35 cellular contexts compared by ENCODE assay signal in the genomic region with DNA sequence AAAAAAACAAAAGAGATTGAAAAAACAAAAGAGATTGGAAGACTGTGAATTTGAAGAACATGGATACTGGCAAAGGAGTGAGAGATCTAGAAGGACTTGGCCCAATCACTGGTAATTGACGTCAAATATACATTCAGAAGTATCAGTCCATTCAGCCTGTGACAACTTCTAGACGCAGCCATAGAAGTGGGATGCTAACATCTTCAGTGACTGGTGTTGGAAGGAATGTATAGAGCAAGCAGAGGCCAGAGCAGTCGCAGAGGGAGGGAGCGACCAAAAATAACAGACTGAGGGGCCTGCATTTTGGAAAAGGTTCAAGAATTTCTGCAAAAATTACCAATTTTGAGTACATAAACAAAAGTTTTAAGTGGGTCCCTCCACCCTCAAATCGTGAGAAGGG.
"Had no signal": no experiment of that assay in that cellular context is flagged by ENCODE, and none has a peak within 500 bp of the region (broad histone marks: within the 10 kb centered on the region; RNA-seq: fewer than 3 reads in every experiment).

No MANE protein-coding gene starts in this region.

- DNase-seq: activated B cell treated with CpG ODN at 0.5 μM for 24 hours; activated CD4-positive, alpha-beta memory T cell treated with anti-CD3 and anti-CD28 coated beads for 36 hours; activated CD4-positive, alpha-beta T cell treated with anti-CD3 and anti-CD28 coated beads for 4 hours; activated CD4-positive, alpha-beta T cell treated with anti-CD3 and anti-CD28 coated beads, Interleukin-2, amount 10 ng/mL, durations not matched to agents 24 days and 14 days; activated CD4-positive, alpha-beta T cell treated with anti-CD3 and anti-CD28 coated beads, Interleukin-2, amount 50 U/mL, for 1 hour; activated CD4-positive, alpha-beta T cell treated with anti-CD3 and anti-CD28 coated beads, Interleukin-2, amount 50 U/mL, for 4 hours; activated CD4-positive, CD25-positive, alpha-beta regulatory T cell treated with anti-CD3 and anti-CD28 coated beads, Interleukin-2, amount 50 U/mL, for 72 hours; activated CD8-positive, alpha-beta memory T cell treated with anti-CD3 and anti-CD28 coated beads, Interleukin-2, amount 50 U/mL, for 4 hours; activated CD8-positive, alpha-beta T cell treated with anti-CD3 and anti-CD28 coated beads for 36 hours; activated effector memory CD4-positive, alpha-beta T cell treated with anti-CD3 and anti-CD28 coated beads, Interleukin-2, amount 50 U/mL, for 16 hours; activated gamma-delta T cell treated with Interleukin-2 at 50 U/mL for 16 hours; activated naive CD4-positive, alpha-beta T cell; activated naive CD4-positive, alpha-beta T cell treated with anti-CD3 and anti-CD28 coated beads for 36 hours; activated naive CD4-positive, alpha-beta T cell treated with anti-CD3 and anti-CD28 coated beads, Interleukin-2, amount 50 U/mL, for 16 hours; activated naive CD8-positive, alpha-beta T cell treated with anti-CD3 and anti-CD28 coated beads for 36 hours; activated T-cell treated with anti-CD3 and anti-CD28 coated beads for 4 hours; activated T-cell treated with anti-CD3 and anti-CD28 coated beads, Interleukin-2, amount 50 U/mL, for 1 hour; activated T-cell treated with anti-CD3 and anti-CD28 coated beads, Interleukin-2, amount 50 U/mL, for 4 hours; activated T-cell treated with anti-CD3 and anti-CD28 coated beads, Interleukin-2, amount 50 U/mL, for 72 hours; adrenal gland; amniotic stem cell; anterior cingulate cortex; body of pancreas; central memory CD4-positive, alpha-beta T cell; SW 1271; T-helper 1 cell; T-helper 2 cell; T-helper 9 cell had no signal

- H3K27me3 ChIP-seq: adrenal gland, ascending aorta, body of pancreas had no signal

- H3K27ac ChIP-seq: adrenal gland, ascending aorta, body of pancreas, VCaP had no signal

- H3K36me3 Mint-ChIP-seq: activated CD4-positive, alpha-beta memory T cell treated with anti-CD3 and anti-CD28 coated beads for 36 hours; activated naive CD4-positive, alpha-beta T cell treated with anti-CD3 and anti-CD28 coated beads, Interleukin-2, amount 50 U/mL, for 72 hours; activated naive CD8-positive, alpha-beta T cell treated with anti-CD3 and anti-CD28 coated beads for 36 hours had no signal

- H3K4me3 Mint-ChIP-seq: activated B cell treated with CpG ODN at 0.5 μM for 24 hours; activated CD4-positive, alpha-beta memory T cell treated with anti-CD3 and anti-CD28 coated beads for 36 hours; activated CD4-positive, alpha-beta T cell treated with anti-CD3 and anti-CD28 coated beads, Interleukin-2, amount 10 ng/mL, durations not matched to agents 24 days and 14 days; activated CD8-positive, alpha-beta T cell treated with anti-CD3 and anti-CD28 coated beads for 36 hours; activated naive CD4-positive, alpha-beta T cell treated with anti-CD3 and anti-CD28 coated beads for 36 hours; activated naive CD8-positive, alpha-beta T cell treated with anti-CD3 and anti-CD28 coated beads for 36 hours; activated T-cell treated with anti-CD3 and anti-CD28 coated beads, Interleukin-2, amount 50 U/mL, for 4 hours; activated T-cell treated with anti-CD3 and anti-CD28 coated beads, Interleukin-2, amount 50 U/mL, for 72 hours; activated T-helper 1 cell treated with anti-CD3 and anti-CD28 coated beads, Interleukin-12 subunit alpha, Interleukin-12 subunit beta, Interleukin-2, Interleukin-4 antibody, amounts not matched to agents 30 ng/mL and 10 ng/mL and 1 ng/mL, durations not matched to agents 14 hours and 24 hours and 36 hours; activated T-helper 17 cell treated with anti-CD3 and anti-CD28 coated beads, Interleukin-2, amount 50 U/mL, for 72 hours; T-helper 1 cell treated with Interleukin-12 subunit alpha and Interleukin-12 subunit beta and Interleukin-4 antibody, amounts not matched to agents 30 μg/mL and 1 μg/mL, for 36 hours; T-helper 2 cell treated with Interferon-gamma antibody and Interleukin-4, amounts not matched to agents 5 μg/mL and 100 μg/mL, for 36 hours had no signal

- H3K36me3 ChIP-seq: adrenal gland, ascending aorta had no signal

- H3K27ac Mint-ChIP-seq: activated B cell treated with CpG ODN at 0.5 μM for 24 hours; activated CD4-positive, alpha-beta memory T cell treated with anti-CD3 and anti-CD28 coated beads for 36 hours; activated CD4-positive, alpha-beta T cell treated with anti-CD3 and anti-CD28 coated beads, Interleukin-2, amount 10 ng/mL, durations not matched to agents 24 days and 14 days; activated CD8-positive, alpha-beta T cell treated with anti-CD3 and anti-CD28 coated beads for 36 hours; activated naive CD4-positive, alpha-beta T cell treated with anti-CD3 and anti-CD28 coated beads for 36 hours; activated naive CD4-positive, alpha-beta T cell treated with anti-CD3 and anti-CD28 coated beads, Interleukin-2, amount 50 U/mL, for 72 hours; activated naive CD8-positive, alpha-beta T cell treated with anti-CD3 and anti-CD28 coated beads for 36 hours; activated T-cell treated with anti-CD3 and anti-CD28 coated beads, Interleukin-2, amount 50 U/mL, for 72 hours; activated T-helper 1 cell treated with anti-CD3 and anti-CD28 coated beads, Interleukin-12 subunit alpha, Interleukin-12 subunit beta, Interleukin-2, Interleukin-4 antibody, amounts not matched to agents 30 ng/mL and 10 ng/mL and 1 ng/mL, durations not matched to agents 14 hours and 24 hours and 36 hours; activated T-helper 17 cell treated with anti-CD3 and anti-CD28 coated beads, Interleukin-2, amount 50 U/mL, for 72 hours; T-helper 1 cell treated with Interleukin-12 subunit alpha and Interleukin-12 subunit beta and Interleukin-4 antibody, amounts not matched to agents 30 μg/mL and 1 μg/mL, for 36 hours; T-helper 2 cell treated with Interferon-gamma antibody and Interleukin-4, amounts not matched to agents 5 μg/mL and 100 μg/mL, for 36 hours had no signal

- H3K27me3 Mint-ChIP-seq: activated B cell treated with CpG ODN at 0.5 μM for 24 hours; activated CD4-positive, alpha-beta memory T cell treated with anti-CD3 and anti-CD28 coated beads for 36 hours; activated CD4-positive, alpha-beta T cell treated with anti-CD3 and anti-CD28 coated beads, Interleukin-2, amount 10 ng/mL, durations not matched to agents 24 days and 14 days; activated CD8-positive, alpha-beta T cell treated with anti-CD3 and anti-CD28 coated beads for 36 hours; activated naive CD8-positive, alpha-beta T cell treated with anti-CD3 and anti-CD28 coated beads for 36 hours; activated T-helper 17 cell treated with anti-CD3 and anti-CD28 coated beads, Interleukin-2, amount 50 U/mL, for 72 hours had no signal

- H3K4me1 Mint-ChIP-seq: activated B cell treated with CpG ODN at 0.5 μM for 24 hours; activated CD4-positive, alpha-beta T cell treated with anti-CD3 and anti-CD28 coated beads, Interleukin-2, amount 10 ng/mL, durations not matched to agents 24 days and 14 days; activated naive CD8-positive, alpha-beta T cell treated with anti-CD3 and anti-CD28 coated beads for 36 hours; activated T-helper 17 cell treated with anti-CD3 and anti-CD28 coated beads, Interleukin-2, amount 50 U/mL, for 72 hours had no signal

- H3K9me3 ChIP-seq: adrenal gland, ascending aorta, body of pancreas had no signal

- H3K4me1 ChIP-seq: adrenal gland, ascending aorta, body of pancreas had no signal

- H3K4me3 ChIP-seq: adrenal gland, ascending aorta, body of pancreas had no signal
